9 cellular contexts compared by ENCODE assay signal in genomic region chr18:23977103-23977502, GRCh38.
"Had no signal": no experiment of that assay in that cellular context is flagged by ENCODE, and none has a peak within 500 bp of the region (broad histone marks: within the 10 kb centered on the region; RNA-seq: fewer than 3 reads in every experiment).

No MANE protein-coding gene starts in this region.

- FAIRE-seq: H1, H54, K562 had no signal

- H2AFZ ChIP-seq: GM23248 had no signal

- ATAC-seq: K562 had no signal

- DNase-seq: GM23248, H9, HCEC 1CT, IMR-90, KG1 had no signal

- H3K4me3 Mint-ChIP-seq: H9 had no signal

- H3K27ac Mint-ChIP-seq: H9 had no signal

- H3K27ac ChIP-seq: GM23248, HL-60 had no signal

- H3K9ac ChIP-seq: GM23248 had no signal

- H3K9me3 Mint-ChIP-seq: H9 had no signal

- H3K4me3 ChIP-seq: GM23248, K562 had no signal
